8 cellular contexts compared by ENCODE assay signal in genomic region chr6:12289655-12290489, GRCh38. TPM values are rescaled to one million over a fixed set of nuclear protein-coding genes. Genes with fewer than 3 reads are reported as not detected.
A peak's percentile ranks its signal among the peaks of the same experiment; 100 is the strongest.
DNase-seq lines count a peak whose midpoint lies in the region; ATAC-seq and TF ChIP-seq lines count a peak whose summit lies in the region.

Gene EDN1, plus strand, starts transcription at chr6:12290361. Its CDS starts 269 bp downstream, at chr6:12290630.

- ATAC-seq in HG02852 (IDR thresholded peaks at IDR 0.05; ENCODE audit: unreplicated experiment) (peak; percentile 85), lung (ENCODE audit: insufficient read depth, low FRiP score) (peak; percentile 64)

- H3K27me3 ChIP-seq in lung (ENCODE audit: control insufficient read depth, insufficient read depth) = no peaks in the 10 kb centered on the region

- no peaks in the 10 kb centered on the region for H3K9me3 ChIP-seq in lung (ENCODE audit: control insufficient read depth in 2 of 2, insufficient read depth in 1 of 2, low read length in 1 of 2)

- H3K4me3 ChIP-seq in lung = peak within 1 kb of the TSS; percentile 52

- peaks cover 0 to 1% of the 10 kb centered on the region in 2 donors for H3K4me1 ChIP-seq in lung (ENCODE audit: control insufficient read depth in 2 of 2, insufficient read depth in 2 of 2, low read length in 2 of 2)

- no peaks in the 10 kb centered on the region for H3K36me3 ChIP-seq in lung (ENCODE audit: control insufficient read depth in 2 of 2, insufficient read depth in 2 of 2, low read length in 2 of 2)

- TF ChIP-seq CTCF in 22Rv1 (IDR thresholded peaks at IDR 0.05) (peak; percentile 42), GM13977 (IDR thresholded peaks at IDR 0.05; ENCODE audit: extremely low read depth, insufficient read depth, missing control alignments) (peak; percentile 62), lung (IDR thresholded peaks at IDR 0.05; ENCODE audit: control extremely low read depth, extremely low read depth) (no peak)

- peak within 1 kb of the TSS; percentile 99 for H3K27ac ChIP-seq in 22Rv1
- peak within 1 kb of the TSS; percentile 62 to 86 for H3K27ac ChIP-seq in lung (ENCODE audit: low read depth in 1 of 2, low read length in 1 of 2)

- 0 to 1% methylated on average over 36 of the region's 36 CpGs for WGBS in lung, 2 donors

- peak; percentile 75 for DNase-seq in GM13977 (ENCODE audit: low spot score)
- peak; percentile 6 for DNase-seq in NCI-H2107 (lab: John Stamatoyannopoulos, UW)
- DNase-seq in activated CD4-positive, alpha-beta T cell treated with anti-CD3 and anti-CD28 coated beads for 48 hours = peak; percentile 77
- DNase-seq in effector CD4-positive, alpha-beta T cell = peak; percentile 7
- peak; percentile 80 for DNase-seq in lung (ENCODE audit: low spot score)
- DNase-seq in stimulated activated CD4-positive, alpha-beta T cell treated with anti-CD3 and anti-CD28 coated beads, TNF-alpha, amount 100 ng/mL, for 24 hours (ENCODE audit: low read depth in 3 of 3) = peak; percentile 23 to 61 (median 37)

- in situ Hi-C loops in GM13977 (cut with MboI; ENCODE audit: low pct_unique_long_range_greater_than_20kb, low sequenced_read_pairs, unreplicated experiment) = loop anchor here (10.0 to 25.0 kb wide), 2 partner anchors 305 to 628 kb away; no protein-coding TSS in a partner anchor

RNA-seq across cellular contexts. Expression of gene EDN1, which starts in this region (rescaled TPM):
- 100 to 1,000 TPM in 1 of 2 donors, 10 to 100 TPM in 1; 18.9 to 112 TPM for total RNA-seq in lung
- 10 to 100 TPM; 18.4 to 61.7 TPM for polyA plus RNA-seq in lung

Comparison
In these comparisons a context has a peak if more than half of its experiments do, and no peak if none do; other contexts are left out.
1. Peak in every context shown above with its lines: DNase-seq, ATAC-seq, H3K4me3 ChIP-seq and H3K27ac ChIP-seq.
2. DNase-seq: peak in every context shown above with its lines; median percentile 80 in lung; 77 in activated CD4-positive, alpha-beta T cell treated with anti-CD3 and anti-CD28 coated beads for 48 hours; 75 in GM13977; 37 in stimulated activated CD4-positive, alpha-beta T cell treated with anti-CD3 and anti-CD28 coated beads, TNF-alpha, amount 100 ng/mL, for 24 hours; 7 in effector CD4-positive, alpha-beta T cell; 6 in NCI-H2107.